Comparison of ENCODE assay signal across 8 cellular contexts in the genomic region with DNA sequence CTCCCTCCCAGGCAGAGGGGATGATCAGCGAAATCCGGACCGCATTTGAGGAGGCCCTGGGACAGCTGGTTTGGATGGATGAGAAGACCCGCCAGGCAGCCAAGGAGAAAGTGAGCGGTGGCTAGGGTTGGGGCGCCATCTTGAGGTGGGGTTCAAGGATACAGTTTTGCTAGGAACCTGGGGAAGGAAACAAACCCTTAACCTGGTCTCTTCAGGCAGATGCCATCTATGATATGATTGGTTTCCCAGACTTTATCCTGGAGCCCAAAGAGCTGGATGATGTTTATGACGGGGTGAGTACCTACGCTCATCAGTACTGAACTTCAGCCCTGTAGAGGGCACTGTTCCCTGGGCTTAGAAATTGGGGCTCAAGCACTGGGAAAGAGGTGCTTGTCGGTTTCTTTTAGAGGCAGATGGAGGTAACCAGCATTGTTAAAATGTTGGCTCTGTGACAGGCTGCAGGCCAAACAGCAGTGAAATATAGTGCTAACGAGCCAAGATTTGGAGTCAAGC. TPM values are rescaled to one million over a fixed set of nuclear protein-coding genes. Genes with fewer than 3 reads are reported as not detected.
DNase-seq lines count a peak whose midpoint lies in the region; ATAC-seq, FAIRE-seq and TF ChIP-seq lines count a peak whose summit lies in the region.

No MANE protein-coding gene starts in this region.

- WGBS in prostate gland: 7% methylated on average over 10 of the region's 10 CpGs

- H3K4me2 ChIP-seq in Loucy (ENCODE audit: low read depth, low read length, poor library complexity, severe bottlenecking): peak overlapping the region; percentile 6

- peak; percentile 86 for TF ChIP-seq CTCF in Loucy (conservative IDR thresholded peaks at IDR 0.05; ENCODE audit: low read length)
- peak; percentile 74 for TF ChIP-seq CTCF in RWPE1 (conservative IDR thresholded peaks at IDR 0.05; ENCODE audit: low read depth)
- TF ChIP-seq CTCF in prostate gland (IDR thresholded peaks at IDR 0.05): peak in 3 of 4 experiments; percentile 34 to 59 (median 49)

- peak; percentile 75 for DNase-seq in Daoy (ENCODE audit: low read depth)
- DNase-seq in RWPE1 (ENCODE audit: low spot score): peak; percentile 68
- peak; percentile 54 for DNase-seq in activated T-helper 9 cell treated with anti-CD3 and anti-CD28 coated beads, Interleukin-2, amount 50 U/mL, for 16 hours (ENCODE audit: low read depth)
- DNase-seq in frontal cortex (ENCODE audit: low spot score in 2 of 2): peak; percentile 50 to 63
- peak; percentile 19 for DNase-seq in prostate gland (ENCODE audit: low spot score)

- ATAC-seq in GM19395 (IDR thresholded peaks at IDR 0.05; ENCODE audit: unreplicated experiment) (no peak), HG02970 (IDR thresholded peaks at IDR 0.05; ENCODE audit: low FRiP score, unreplicated experiment) (no peak)

- H3K4me3 ChIP-seq in Loucy (ENCODE audit: low read length, poor library complexity, severe bottlenecking) (no peak overlapping the region), prostate gland (no peak overlapping the region)

- no peak for FAIRE-seq in frontal cortex (lab: Jason Lieb, UNC)

- H3K9me3 ChIP-seq in Loucy (ENCODE audit: insufficient read depth, low read depth, low read length) (no peaks in the 10 kb centered on the region), prostate gland (no peaks in the 10 kb centered on the region)

- no peaks in the 10 kb centered on the region for H3F3A ChIP-seq in Loucy (ENCODE audit: low read depth)

- no peaks in the 10 kb centered on the region for H3K9me2 ChIP-seq in Loucy (replicated peaks; ENCODE audit: low read depth, low read length)

- H3K79me2 ChIP-seq in Loucy (ENCODE audit: insufficient read depth, low read length): no peaks in the 10 kb centered on the region

- no peak for TF ChIP-seq POLR2A in prostate gland (IDR thresholded peaks at IDR 0.05)

- no peaks in the 10 kb centered on the region for H3K36me3 ChIP-seq in Loucy (ENCODE audit: insufficient read depth, low read length)
- H3K36me3 ChIP-seq in prostate gland: no peaks in the 10 kb centered on the region

- no peaks in the 10 kb centered on the region for H4K20me1 ChIP-seq in Loucy (ENCODE audit: insufficient read depth, low read length, poor library complexity, severe bottlenecking)

- H2AFZ ChIP-seq in Loucy (ENCODE audit: low read length): peak overlapping the region; percentile 42; the same call in 1 of the 2 replicates

- POLR2A ChIA-PET in RWPE1 (lab: Yijun Ruan, JAX; ENCODE audit: low non-redundant PET): no interaction called here

- H3K9ac ChIP-seq in Loucy (ENCODE audit: low read depth, low read length, poor library complexity, severe bottlenecking): no peak overlapping the region

- CTCF ChIA-PET in RWPE1 (lab: Yijun Ruan, JAX): interaction anchor here (0.6 to 1.6 kb wide), 12 partner anchors 9 to 1197 kb away, joined by 3 to 5 read pairs (median 4); partner anchors contain the start of genes CAMK2N2 and EEF1AKMT4

- H3K27ac ChIP-seq in RWPE1: no peak overlapping the region
- H3K27ac ChIP-seq in prostate gland: no peak overlapping the region

- no peaks in the 10 kb centered on the region for H3K4me1 ChIP-seq in Loucy (ENCODE audit: insufficient read depth, low read length, poor library complexity, severe bottlenecking)
- no peaks in the 10 kb centered on the region for H3K4me1 ChIP-seq in prostate gland (replicated peaks)

- intact Hi-C loops in prostate gland (cut with DNase I): no loop called here

- H3K27me3 ChIP-seq in Loucy (ENCODE audit: insufficient read depth, low read length, poor library complexity, severe bottlenecking) (no peaks in the 10 kb centered on the region), prostate gland (replicated peaks; ENCODE audit: insufficient read depth) (no peaks in the 10 kb centered on the region)

RNA-seq across cellular contexts. Expression of gene PSMD2, which starts 9.6 kb away (rescaled TPM):
- 984 and 1,516 TPM in 2 replicates for total RNA-seq in Daoy (2014; rRNA removed; shearing (Covaris generic))
- total RNA-seq in frontal cortex (263 TPM), prostate gland (100 to 1,000 TPM; 230 to 272 TPM)

RNA-seq across cellular contexts. Expression of gene ECE2, which starts 13.7 kb away (rescaled TPM):
- not detected in 2 replicates for total RNA-seq in Daoy (2014; rRNA removed; shearing (Covaris generic))
- 3.7 TPM for total RNA-seq in frontal cortex
- under 1 TPM in 1 of 2 donors, not detected in 1; 0.57 TPM for total RNA-seq in prostate gland

RNA-seq across cellular contexts. Expression of gene EIF4G1, which starts 24.9 kb away (rescaled TPM):
- 320 and 355 TPM in 2 replicates for total RNA-seq in Daoy (2014; rRNA removed; shearing (Covaris generic))
- 88.0 TPM for total RNA-seq in frontal cortex
- 100 to 1,000 TPM; 331 to 370 TPM for total RNA-seq in prostate gland

RNA-seq across cellular contexts. Expression of gene CAMK2N2, which starts 28.1 kb away (rescaled TPM):
- 0.11 and 0.95 TPM in 2 replicates for total RNA-seq in Daoy (2014; rRNA removed; shearing (Covaris generic))
- total RNA-seq in frontal cortex (4.5 TPM), prostate gland (under 1 TPM in 1 of 2 donors, not detected in 1; 0.82 TPM)

RNA-seq across cellular contexts. Expression of gene EEF1AKMT4, which starts 40.0 kb away (rescaled TPM):
- 15.7 and 21.5 TPM in 2 replicates for total RNA-seq in Daoy (2014; rRNA removed; shearing (Covaris generic))
- total RNA-seq in frontal cortex (0.82 TPM), prostate gland (1 to 10 TPM; 6.1 TPM)

Comparison
In these comparisons a context has a peak if more than half of its experiments do, and no peak if none do; other contexts are left out.
1. DNase-seq: peak in every context shown above with its lines; median percentile 75 in Daoy; 68 in RWPE1; 56 in frontal cortex; 54 in activated T-helper 9 cell treated with anti-CD3 and anti-CD28 coated beads, Interleukin-2, amount 50 U/mL, for 16 hours; 19 in prostate gland.